In the genomic region with DNA sequence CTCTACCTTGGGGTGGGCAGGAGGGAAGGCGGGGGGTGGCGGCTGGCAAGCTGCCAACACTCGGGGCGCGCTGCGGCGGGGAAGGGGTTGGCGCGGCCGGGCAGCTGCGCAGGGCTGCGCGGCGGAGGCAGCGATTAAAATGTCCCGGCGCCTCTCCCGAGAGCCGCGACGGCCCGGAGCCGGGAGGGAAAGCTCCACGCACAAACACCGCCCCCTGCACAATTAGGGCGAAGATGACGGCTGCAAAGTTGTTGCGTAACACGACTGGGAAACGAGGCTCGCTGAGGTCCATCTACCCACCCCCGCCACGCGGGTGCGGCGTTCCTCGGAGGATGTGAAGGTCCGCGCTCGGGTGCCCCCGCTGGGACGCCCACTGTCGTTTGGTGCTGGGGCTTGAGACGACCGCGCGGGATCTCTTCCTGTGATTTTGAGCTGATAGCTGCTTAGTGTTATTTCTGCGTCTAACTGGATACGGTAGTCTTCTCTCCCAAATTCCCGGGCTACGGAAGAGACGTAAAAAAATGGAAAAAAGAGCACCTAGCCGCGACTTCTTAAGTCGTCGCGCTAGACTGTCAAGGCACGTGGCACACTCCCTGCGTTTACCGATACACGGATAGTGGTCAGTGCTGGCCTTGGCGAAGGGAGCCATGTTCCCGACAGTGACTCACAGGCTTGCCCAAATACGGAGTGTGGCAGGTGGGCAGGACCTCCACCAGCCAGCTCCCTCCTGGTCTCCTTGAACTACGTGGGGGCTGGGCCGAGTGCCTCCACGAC, we compare ENCODE assay signal across 1 cellular context.
TF ChIP-seq lines count a peak whose summit lies in the region.

No MANE protein-coding gene starts in this region.

TF ChIP-seq in K562, 482 proteins besides CTCF, POLR2A, EP300 and RAD21 (continued from another document and continues in another):
- TF ChIP-seq, protein P1, sequence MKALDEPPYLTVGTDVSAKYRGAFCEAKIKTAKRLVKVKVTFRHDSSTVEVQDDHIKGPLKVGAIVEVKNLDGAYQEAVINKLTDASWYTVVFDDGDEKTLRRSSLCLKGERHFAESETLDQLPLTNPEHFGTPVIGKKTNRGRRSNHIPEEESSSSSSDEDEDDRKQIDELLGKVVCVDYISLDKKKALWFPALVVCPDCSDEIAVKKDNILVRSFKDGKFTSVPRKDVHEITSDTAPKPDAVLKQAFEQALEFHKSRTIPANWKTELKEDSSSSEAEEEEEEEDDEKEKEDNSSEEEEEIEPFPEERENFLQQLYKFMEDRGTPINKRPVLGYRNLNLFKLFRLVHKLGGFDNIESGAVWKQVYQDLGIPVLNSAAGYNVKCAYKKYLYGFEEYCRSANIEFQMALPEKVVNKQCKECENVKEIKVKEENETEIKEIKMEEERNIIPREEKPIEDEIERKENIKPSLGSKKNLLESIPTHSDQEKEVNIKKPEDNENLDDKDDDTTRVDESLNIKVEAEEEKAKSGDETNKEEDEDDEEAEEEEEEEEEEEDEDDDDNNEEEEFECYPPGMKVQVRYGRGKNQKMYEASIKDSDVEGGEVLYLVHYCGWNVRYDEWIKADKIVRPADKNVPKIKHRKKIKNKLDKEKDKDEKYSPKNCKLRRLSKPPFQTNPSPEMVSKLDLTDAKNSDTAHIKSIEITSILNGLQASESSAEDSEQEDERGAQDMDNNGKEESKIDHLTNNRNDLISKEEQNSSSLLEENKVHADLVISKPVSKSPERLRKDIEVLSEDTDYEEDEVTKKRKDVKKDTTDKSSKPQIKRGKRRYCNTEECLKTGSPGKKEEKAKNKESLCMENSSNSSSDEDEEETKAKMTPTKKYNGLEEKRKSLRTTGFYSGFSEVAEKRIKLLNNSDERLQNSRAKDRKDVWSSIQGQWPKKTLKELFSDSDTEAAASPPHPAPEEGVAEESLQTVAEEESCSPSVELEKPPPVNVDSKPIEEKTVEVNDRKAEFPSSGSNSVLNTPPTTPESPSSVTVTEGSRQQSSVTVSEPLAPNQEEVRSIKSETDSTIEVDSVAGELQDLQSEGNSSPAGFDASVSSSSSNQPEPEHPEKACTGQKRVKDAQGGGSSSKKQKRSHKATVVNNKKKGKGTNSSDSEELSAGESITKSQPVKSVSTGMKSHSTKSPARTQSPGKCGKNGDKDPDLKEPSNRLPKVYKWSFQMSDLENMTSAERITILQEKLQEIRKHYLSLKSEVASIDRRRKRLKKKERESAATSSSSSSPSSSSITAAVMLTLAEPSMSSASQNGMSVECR (CRISPR knock-in tag; IDR thresholded peaks at IDR 0.05): peak; percentile 35
- peak; percentile 99 for TF ChIP-seq NFIC (IDR thresholded peaks at IDR 0.05)
- TF ChIP-seq XRCC5 (IDR thresholded peaks at IDR 0.05; ENCODE audit: low read depth, low read length): 0 out of 2 replicates have a peak, but pooled peaks have one; percentile 14
- no peak for TF ChIP-seq SNIP1 (IDR thresholded peaks at IDR 0.05; ENCODE audit: low read depth)
- peak; percentile 87 for TF ChIP-seq HNRNPLL (IDR thresholded peaks at IDR 0.05; ENCODE audit: low read depth, low read length, poor library complexity, severe bottlenecking)
- peak; percentile 75 for TF ChIP-seq CXXC5 (CRISPR knock-in tag; IDR thresholded peaks at IDR 0.05)
- TF ChIP-seq DPF2 (IDR thresholded peaks at IDR 0.05): peak; percentile 24; the same call in 1 of the 2 replicates
- 0 out of 2 replicates have a peak, but pooled peaks have one; percentile 8 for TF ChIP-seq TCF7 (IDR thresholded peaks at IDR 0.05; ENCODE audit: borderline replicate concordance)
- TF ChIP-seq MCM5 (IDR thresholded peaks at IDR 0.05; ENCODE audit: low read depth): no peak
- peak; percentile 95 for TF ChIP-seq CEBPG (CRISPR knock-in tag; IDR thresholded peaks at IDR 0.05)
- TF ChIP-seq CEBPG (tag; conservative IDR thresholded peaks at IDR 0.05 in 1 of 2, IDR thresholded peaks at IDR 0.05 in 1 of 2): peak; percentile 96 to 98
- TF ChIP-seq PPARD (CRISPR knock-in tag; IDR thresholded peaks at IDR 0.05): no peak
- TF ChIP-seq KLF10 (CRISPR knock-in tag; IDR thresholded peaks at IDR 0.05): no peak
- TF ChIP-seq ZNF124 (CRISPR knock-in tag; IDR thresholded peaks at IDR 0.05): no peak
- peak; percentile 98 for TF ChIP-seq L3MBTL2 (IDR thresholded peaks at IDR 0.05)
- peak in 1 of 2 experiments; percentile 71; a peak in 2 of 4 replicates for TF ChIP-seq SRF (CRISPR knock-in tag; IDR thresholded peaks at IDR 0.05)
- TF ChIP-seq SAP30 (IDR thresholded peaks at IDR 0.05; ENCODE audit: borderline replicate concordance, insufficient read depth, low read depth, low read length, poor library complexity, severe bottlenecking): no peak
- no peak for TF ChIP-seq ZNF3 (CRISPR knock-in tag; IDR thresholded peaks at IDR 0.05)
- TF ChIP-seq CBX2 (IDR thresholded peaks at IDR 0.05; ENCODE audit: insufficient read depth, low read length, poor library complexity, severe bottlenecking): no peak
- TF ChIP-seq E2F6 (IDR thresholded peaks at IDR 0.05; ENCODE audit: borderline replicate concordance in 1 of 2, extremely low read depth in 1 of 2, insufficient read depth in 1 of 2, insufficient read length in 1 of 2, low read depth in 1 of 2, low read length in 1 of 2, poor library complexity in 1 of 2, severe bottlenecking in 1 of 2): peak; percentile 78 to 84
- no peak for TF ChIP-seq SRSF9 (IDR thresholded peaks at IDR 0.05; ENCODE audit: borderline replicate concordance, low read depth, low read length)
- TF ChIP-seq STAG1 (CRISPR knock-in tag; IDR thresholded peaks at IDR 0.05; ENCODE audit: borderline replicate concordance): 0 out of 2 replicates have a peak, but pooled peaks have one; percentile 5
- TF ChIP-seq YY1 (IDR thresholded peaks at IDR 0.05; ENCODE audit: borderline replicate concordance in 1 of 3, control insufficient read depth in 1 of 3, extremely low read depth in 1 of 3, insufficient read depth in 3 of 3, insufficient read length in 1 of 3, insufficient replicate concordance in 2 of 3, low read depth in 1 of 3, low read length in 2 of 3): peak in 1 of 3 experiments; percentile 42
- TF ChIP-seq UBTF (IDR thresholded peaks at IDR 0.05; ENCODE audit: borderline replicate concordance in 1 of 2, low read depth in 2 of 2, low read length in 2 of 2): 0 out of 4 replicates have a peak, but pooled peaks of 1 of the 2 experiments have one; percentile 15
- 0 out of 2 replicates have a peak, but pooled peaks have one; percentile 10 for TF ChIP-seq ZNF143 (CRISPR knock-in tag; IDR thresholded peaks at IDR 0.05)
- peak; percentile 42; the same call in 1 of the 2 replicates for TF ChIP-seq FOXP1 (CRISPR knock-in tag; IDR thresholded peaks at IDR 0.05)
- TF ChIP-seq BRD9 (IDR thresholded peaks at IDR 0.05; ENCODE audit: low read depth, partially characterized antibody): peak; percentile 13
- TF ChIP-seq IRF9 (tag; IDR thresholded peaks at IDR 0.05): peak; percentile 82; the same call in 1 of the 2 replicates
- TF ChIP-seq, protein P2, sequence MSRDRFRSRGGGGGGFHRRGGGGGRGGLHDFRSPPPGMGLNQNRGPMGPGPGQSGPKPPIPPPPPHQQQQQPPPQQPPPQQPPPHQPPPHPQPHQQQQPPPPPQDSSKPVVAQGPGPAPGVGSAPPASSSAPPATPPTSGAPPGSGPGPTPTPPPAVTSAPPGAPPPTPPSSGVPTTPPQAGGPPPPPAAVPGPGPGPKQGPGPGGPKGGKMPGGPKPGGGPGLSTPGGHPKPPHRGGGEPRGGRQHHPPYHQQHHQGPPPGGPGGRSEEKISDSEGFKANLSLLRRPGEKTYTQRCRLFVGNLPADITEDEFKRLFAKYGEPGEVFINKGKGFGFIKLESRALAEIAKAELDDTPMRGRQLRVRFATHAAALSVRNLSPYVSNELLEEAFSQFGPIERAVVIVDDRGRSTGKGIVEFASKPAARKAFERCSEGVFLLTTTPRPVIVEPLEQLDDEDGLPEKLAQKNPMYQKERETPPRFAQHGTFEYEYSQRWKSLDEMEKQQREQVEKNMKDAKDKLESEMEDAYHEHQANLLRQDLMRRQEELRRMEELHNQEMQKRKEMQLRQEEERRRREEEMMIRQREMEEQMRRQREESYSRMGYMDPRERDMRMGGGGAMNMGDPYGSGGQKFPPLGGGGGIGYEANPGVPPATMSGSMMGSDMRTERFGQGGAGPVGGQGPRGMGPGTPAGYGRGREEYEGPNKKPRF (IDR thresholded peaks at IDR 0.05; ENCODE audit: low read depth, low read length): no peak
- no peak for TF ChIP-seq ELF1 (tag; IDR thresholded peaks at IDR 0.05)
- TF ChIP-seq, protein P3, sequence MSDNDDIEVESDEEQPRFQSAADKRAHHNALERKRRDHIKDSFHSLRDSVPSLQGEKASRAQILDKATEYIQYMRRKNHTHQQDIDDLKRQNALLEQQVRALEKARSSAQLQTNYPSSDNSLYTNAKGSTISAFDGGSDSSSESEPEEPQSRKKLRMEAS (CRISPR knock-in tag; IDR thresholded peaks at IDR 0.05): peak; percentile 80
- TF ChIP-seq ATF7 (IDR thresholded peaks at IDR 0.05): peak; percentile 78
- 0 out of 2 replicates have a peak, but pooled peaks have one; percentile 33 for TF ChIP-seq HLTF (IDR thresholded peaks at IDR 0.05)
- TF ChIP-seq, protein P4, sequence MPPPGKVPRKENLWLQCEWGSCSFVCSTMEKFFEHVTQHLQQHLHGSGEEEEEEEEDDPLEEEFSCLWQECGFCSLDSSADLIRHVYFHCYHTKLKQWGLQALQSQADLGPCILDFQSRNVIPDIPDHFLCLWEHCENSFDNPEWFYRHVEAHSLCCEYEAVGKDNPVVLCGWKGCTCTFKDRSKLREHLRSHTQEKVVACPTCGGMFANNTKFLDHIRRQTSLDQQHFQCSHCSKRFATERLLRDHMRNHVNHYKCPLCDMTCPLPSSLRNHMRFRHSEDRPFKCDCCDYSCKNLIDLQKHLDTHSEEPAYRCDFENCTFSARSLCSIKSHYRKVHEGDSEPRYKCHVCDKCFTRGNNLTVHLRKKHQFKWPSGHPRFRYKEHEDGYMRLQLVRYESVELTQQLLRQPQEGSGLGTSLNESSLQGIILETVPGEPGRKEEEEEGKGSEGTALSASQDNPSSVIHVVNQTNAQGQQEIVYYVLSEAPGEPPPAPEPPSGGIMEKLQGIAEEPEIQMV (tag; conservative IDR thresholded peaks at IDR 0.05; ENCODE audit: low read depth): 0 out of 2 replicates have a peak, but pooled peaks have one; percentile 22
- TF ChIP-seq PTTG1 (tag; IDR thresholded peaks at IDR 0.05; ENCODE audit: low read depth): no peak
- TF ChIP-seq, protein P5, sequence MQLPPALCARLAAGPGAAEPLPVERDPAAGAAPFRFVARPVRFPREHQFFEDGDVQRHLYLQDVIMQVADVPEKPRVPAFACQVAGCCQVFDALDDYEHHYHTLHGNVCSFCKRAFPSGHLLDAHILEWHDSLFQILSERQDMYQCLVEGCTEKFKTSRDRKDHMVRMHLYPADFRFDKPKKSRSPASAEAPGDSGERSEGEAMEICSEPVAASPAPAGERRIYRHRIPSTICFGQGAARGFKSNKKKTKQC (CRISPR knock-in tag; IDR thresholded peaks at IDR 0.05): peak; percentile 65; the same call in 1 of the 2 replicates
- TF ChIP-seq FOSL1 (tag; conservative IDR thresholded peaks at IDR 0.05): peak; percentile 67
- TF ChIP-seq TRIM24 (IDR thresholded peaks at IDR 0.05): peak in 1 of 2 experiments; percentile 38; a peak in 1 of 4 replicates
- peak; percentile 75 for TF ChIP-seq EGR1 (conservative IDR thresholded peaks at IDR 0.05)
- no peak for TF ChIP-seq ARID2 (IDR thresholded peaks at IDR 0.05)
- TF ChIP-seq ZNF146 (CRISPR knock-in tag; IDR thresholded peaks at IDR 0.05; ENCODE audit: unreplicated experiment): no peak
- no peak for TF ChIP-seq TCF7L2 (IDR thresholded peaks at IDR 0.05; ENCODE audit: low read depth, low read length)
- peak; percentile 46 for TF ChIP-seq CTBP1 (IDR thresholded peaks at IDR 0.05; ENCODE audit: borderline replicate concordance)
- TF ChIP-seq, protein P6, sequence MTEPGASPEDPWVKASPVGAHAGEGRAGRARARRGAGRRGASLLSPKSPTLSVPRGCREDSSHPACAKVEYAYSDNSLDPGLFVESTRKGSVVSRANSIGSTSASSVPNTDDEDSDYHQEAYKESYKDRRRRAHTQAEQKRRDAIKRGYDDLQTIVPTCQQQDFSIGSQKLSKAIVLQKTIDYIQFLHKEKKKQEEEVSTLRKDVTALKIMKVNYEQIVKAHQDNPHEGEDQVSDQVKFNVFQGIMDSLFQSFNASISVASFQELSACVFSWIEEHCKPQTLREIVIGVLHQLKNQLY (CRISPR knock-in tag; conservative IDR thresholded peaks at IDR 0.05): no peak
- TF ChIP-seq RBBP5 (IDR thresholded peaks at IDR 0.05; ENCODE audit: borderline replicate concordance, insufficient read depth, low read length, poor library complexity, severe bottlenecking): peak; percentile 50
- TF ChIP-seq MAZ (CRISPR knock-in tag; conservative IDR thresholded peaks at IDR 0.05 in 1 of 2, IDR thresholded peaks at IDR 0.05 in 1 of 2): peak in 1 of 2 experiments; percentile 45; a peak in 3 of 4 replicates
- TF ChIP-seq BMI1 (IDR thresholded peaks at IDR 0.05; ENCODE audit: low read length): no peak
- TF ChIP-seq LEF1 (IDR thresholded peaks at IDR 0.05): no peak
- 0 out of 3 replicates have a peak, but pooled peaks of 1 of the 2 experiments have one; percentile 33 for TF ChIP-seq CBX3 (IDR thresholded peaks at IDR 0.05; ENCODE audit: borderline replicate concordance in 1 of 2, low read length in 2 of 2)
- peak; percentile 77 for TF ChIP-seq RBFOX2 (IDR thresholded peaks at IDR 0.05; ENCODE audit: low read depth, low read length)
